In the genomic region with DNA sequence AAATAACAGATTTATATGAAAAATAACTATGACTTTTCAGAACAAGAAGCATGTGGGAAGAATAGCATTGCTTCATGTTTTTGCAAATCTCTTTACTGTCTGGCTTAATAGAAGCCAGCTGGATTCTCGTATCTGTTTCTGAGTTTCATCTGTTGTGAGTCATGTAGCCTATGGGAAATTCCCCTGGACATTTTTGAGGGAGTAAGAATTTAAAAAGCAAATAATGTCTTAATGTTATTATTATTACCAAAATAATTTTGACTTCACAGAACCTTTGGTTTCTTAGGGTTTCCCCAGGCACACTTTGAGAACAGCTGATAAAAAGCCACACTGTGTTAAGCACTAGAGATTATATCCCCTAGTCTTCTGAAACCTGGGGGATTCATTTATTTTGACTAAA, we compare ENCODE assay signal across 11 cellular contexts.
DNase-seq lines count a peak whose midpoint lies in the region; ATAC-seq, FAIRE-seq and TF ChIP-seq lines count a peak whose summit lies in the region.
"Had no signal": no experiment of that assay in that cellular context is flagged by ENCODE, and none has a peak within 500 bp of the region (broad histone marks: within the 10 kb centered on the region; RNA-seq: fewer than 3 reads in every experiment).

No MANE protein-coding gene starts in this region.

- no peak overlapping the region for H2BK12ac ChIP-seq in neuronal stem cell (ENCODE audit: low read length)

- DNase-seq in GM04503 (ENCODE audit: low read depth) (peak; percentile 36), brain microvascular endothelial cell (peak; percentile 73), left lung (no peak), amygdala (lab: John Stamatoyannopoulos, UW) (no peak), GM12892 (ENCODE audit: insufficient read length) (no peak), neuronal stem cell (ENCODE audit: low spot score) (no peak), left colon (no peak)
- DNase-seq: anterior cingulate cortex, lower lobe of right lung had no signal

- no peaks in the 10 kb centered on the region for H3K36me3 ChIP-seq in brain microvascular endothelial cell (replicated peaks)
- no peaks in the 10 kb centered on the region for H3K36me3 ChIP-seq in left lung
- H3K36me3 ChIP-seq in neuronal stem cell (replicated peaks in 1 of 2; ENCODE audit: control insufficient read depth in 2 of 2, insufficient read depth in 2 of 2, low read length in 2 of 2) = no peaks in the 10 kb centered on the region
- H3K36me3 ChIP-seq: lower lobe of right lung had no signal

- ATAC-seq in HG03039 (IDR thresholded peaks at IDR 0.05; ENCODE audit: unreplicated experiment) (peak; percentile 57), left lung (peak; percentile 55), left colon (no peak)
- ATAC-seq: lower lobe of right lung had no signal

- no peak overlapping the region for H4K91ac ChIP-seq in neuronal stem cell (ENCODE audit: low read depth, low read length, poor library complexity)

- in situ Hi-C loops in brain microvascular endothelial cell (cut with HindIII; ENCODE audit: low pct_ligation_motif_present, low sequenced_read_pairs) = no loop called here

- H3K9ac ChIP-seq in neuronal stem cell (ENCODE audit: low read depth, low read length, poor library complexity) = no peak overlapping the region

- H3K4me1 ChIP-seq in left lung (no peaks in the 10 kb centered on the region), neuronal stem cell (ENCODE audit: control insufficient read depth in 2 of 2, insufficient read depth in 1 of 2, low read depth in 1 of 2, low read length in 2 of 2) (no peaks in the 10 kb centered on the region)
- H3K4me1 ChIP-seq: lower lobe of right lung had no signal

- H3K23ac ChIP-seq in neuronal stem cell (ENCODE audit: low read depth, low read length, poor library complexity) = no peak overlapping the region

- intact Hi-C loops in left lung (cut with DNase I) = no loop called here
- intact Hi-C loops in left colon (cut with DNase I, micrococcal nuclease) = no loop called here

- H3K9me3 ChIP-seq in left lung = peaks cover 0 to 14% of the 10 kb centered on the region in 2 donors
- no peaks in the 10 kb centered on the region for H3K9me3 ChIP-seq in neuronal stem cell (replicated peaks in 1 of 2; ENCODE audit: control insufficient read depth in 2 of 2, insufficient read depth in 1 of 2, low read depth in 1 of 2, low read length in 2 of 2)

- H3K18ac ChIP-seq in neuronal stem cell (ENCODE audit: low read length) = no peak overlapping the region

- no peaks in the 10 kb centered on the region for H3K79me1 ChIP-seq in neuronal stem cell (ENCODE audit: low read depth, low read length)

- no peak for TF ChIP-seq CTCF in brain microvascular endothelial cell (IDR thresholded peaks at IDR 0.05; ENCODE audit: low read depth, low read length, missing control alignments)
- TF ChIP-seq CTCF in left lung (IDR thresholded peaks at IDR 0.05) = no peak

- no peak overlapping the region for H2BK120ac ChIP-seq in neuronal stem cell (ENCODE audit: low read depth, low read length)

- H3K4me3 ChIP-seq in brain microvascular endothelial cell (ENCODE audit: low read depth, low read length) (no peak overlapping the region), left lung (no peak overlapping the region), neuronal stem cell (ENCODE audit: low read length in 2 of 2) (no peak overlapping the region)
- H3K4me3 ChIP-seq: lower lobe of right lung had no signal

- no peak overlapping the region for H2AFZ ChIP-seq in neuronal stem cell (ENCODE audit: low read length)

- H3K4ac ChIP-seq in neuronal stem cell (ENCODE audit: low read length) = no peak overlapping the region

- no peak for TF ChIP-seq POLR2A in GM12892 (IDR thresholded peaks at IDR 0.05; ENCODE audit: low read depth, low read length)

- WGBS in neuronal stem cell (ENCODE audit: extremely low coverage in 2 of 2, insufficient read length in 2 of 2, insufficient replicate concordance in 1 of 2), 2 donors = no CpG with 5 or more reads among the region's 1 CpG

- H2BK15ac ChIP-seq in neuronal stem cell (ENCODE audit: low read length) = no peak overlapping the region

- H3K14ac ChIP-seq in neuronal stem cell (ENCODE audit: low read length) = no peak overlapping the region

- no peak overlapping the region for H4K8ac ChIP-seq in neuronal stem cell (ENCODE audit: low read depth, low read length)

- H2BK5ac ChIP-seq in neuronal stem cell (ENCODE audit: low read length) = no peak overlapping the region

- no peak overlapping the region for H2AK5ac ChIP-seq in neuronal stem cell (ENCODE audit: low read depth, low read length)

- H3K27ac ChIP-seq in brain microvascular endothelial cell (peak overlapping the region; percentile 48), left lung (no peak overlapping the region), neuronal stem cell (replicated peaks; ENCODE audit: low read length) (no peak overlapping the region)
- H3K27ac ChIP-seq: lower lobe of right lung had no signal

- H3K27me3 ChIP-seq in brain microvascular endothelial cell (replicated peaks) = no peaks in the 10 kb centered on the region
- no peaks in the 10 kb centered on the region for H3K27me3 ChIP-seq in left lung
- H3K27me3 ChIP-seq in neuronal stem cell (ENCODE audit: control insufficient read depth in 3 of 3, insufficient read depth in 3 of 3, low read depth in 1 of 3, low read length in 3 of 3) = no peaks in the 10 kb centered on the region

- no peak overlapping the region for H3K4me2 ChIP-seq in neuronal stem cell (ENCODE audit: insufficient read depth, low read length, poor library complexity, severe bottlenecking)

- FAIRE-seq in GM12892 (lab: Jason Lieb, UNC) = no peak
- FAIRE-seq: GM18507 had no signal

Comparison
In these comparisons a context has a peak if more than half of its experiments do, and no peak if none do; other contexts are left out.
1. DNase-seq: peak in GM04503 (single experiment) and brain microvascular endothelial cell (single experiment); none in left lung (0 of 2), amygdala (0 of 56), GM12892 (single experiment), neuronal stem cell (single experiment) and left colon (0 of 2).